In genomic region chr12:76422878-76423438, GRCh38 we compare ENCODE assay signal across 1 cellular context.
A peak's percentile ranks its signal among the peaks of the same experiment; 100 is the strongest.
TF ChIP-seq lines count a peak whose summit lies in the region.

No MANE protein-coding gene starts in this region.

TF ChIP-seq in SK-N-SH, 30 proteins besides CTCF, POLR2A, EP300 and RAD21 (continued from another document):
- TF ChIP-seq TAF1 (IDR thresholded peaks at IDR 0.05; ENCODE audit: borderline replicate concordance, low read depth, low read length) (no peak), SMC3 (IDR thresholded peaks at IDR 0.05; ENCODE audit: low read depth, low read length) (no peak), TCF12 (IDR thresholded peaks at IDR 0.05) (peak; percentile 15; the same call in 1 of the 2 replicates), YY1 (IDR thresholded peaks at IDR 0.05; ENCODE audit: low read depth) (no peak), USF2 (IDR thresholded peaks at IDR 0.05; ENCODE audit: borderline replicate concordance, low read depth, low read length) (no peak), MXI1 (IDR thresholded peaks at IDR 0.05; ENCODE audit: low read depth, low read length) (0 out of 2 replicates have a peak, but pooled peaks have one; percentile 37), MAX (IDR thresholded peaks at IDR 0.05; ENCODE audit: low read depth) (no peak), JUND (IDR thresholded peaks at IDR 0.05) (0 out of 2 replicates have a peak, but pooled peaks have one; percentile 33), EZH2phosphoT487 (IDR thresholded peaks at IDR 0.05; ENCODE audit: borderline replicate concordance, low read depth) (no peak), TEAD4 (IDR thresholded peaks at IDR 0.05; ENCODE audit: borderline replicate concordance, insufficient read depth) (no peak), RCOR1 (IDR thresholded peaks at IDR 0.05; ENCODE audit: low read length) (no peak)
